Comparison of ENCODE assay signal across 8 cellular contexts in genomic region chr10:132229834-132230556, GRCh38. TPM values are rescaled to one million over a fixed set of nuclear protein-coding genes. Genes with fewer than 3 reads are reported as not detected.
DNase-seq lines count a peak whose midpoint lies in the region; ATAC-seq and TF ChIP-seq lines count a peak whose summit lies in the region.

No MANE protein-coding gene starts in this region.

- H3K79me2 ChIP-seq in GM23338 (replicated peaks; ENCODE audit: insufficient read depth), result no peaks in the 10 kb centered on the region

- no peak for TF ChIP-seq CTCF in GM23338 (conservative IDR thresholded peaks at IDR 0.05; ENCODE audit: low read depth in 2 of 2)

- H3F3A ChIP-seq in GM23338 (replicated peaks; ENCODE audit: low read depth), result no peaks in the 10 kb centered on the region

- POLR2A ChIA-PET in activated CD8-positive, alpha-beta T cell treated with anti-CD3 and anti-CD28 coated beads, Interleukin-2, amount 10 ng/mL, durations not matched to agents 7 days and 5 days (lab: Charles Lee), result interaction anchor here (1.4 kb wide), 1 partner anchor 25 kb away, joined by 4 read pairs; no protein-coding TSS in a partner anchor

- H3K36me3 ChIP-seq in GM23338 (ENCODE audit: insufficient read depth) (no peaks in the 10 kb centered on the region), urinary bladder (ENCODE audit: insufficient read depth) (no peaks in the 10 kb centered on the region)

- H3K27ac ChIP-seq in GM23338 (ENCODE audit: low read depth) (no peak overlapping the region), urinary bladder (ENCODE audit: low read depth) (no peak overlapping the region)

- no peaks in the 10 kb centered on the region; the same call in 2 of the 3 replicates for H3K36me3 Mint-ChIP-seq in GM23338 (ENCODE audit: low read depth)
- H3K36me3 Mint-ChIP-seq in activated CD8-positive, alpha-beta T cell treated with anti-CD3 and anti-CD28 coated beads, Interleukin-2, amount 10 ng/mL, durations not matched to agents 7 days and 5 days (ENCODE audit: low read depth), result no peaks in the 10 kb centered on the region

- H3K4me1 Mint-ChIP-seq in GM23338, result peaks cover 9% of the 10 kb centered on the region
- peaks cover 44% of the 10 kb centered on the region for H3K4me1 Mint-ChIP-seq in activated CD8-positive, alpha-beta T cell treated with anti-CD3 and anti-CD28 coated beads, Interleukin-2, amount 10 ng/mL, durations not matched to agents 7 days and 5 days (ENCODE audit: low read depth)

- H3K9me2 ChIP-seq in GM23338 (ENCODE audit: insufficient read depth), result no peaks in the 10 kb centered on the region

- H3K4me3 ChIP-seq in GM23338 (no peak overlapping the region), urinary bladder (ENCODE audit: low read depth, low read length) (peak overlapping the region; percentile 4)

- H3K27me3 Mint-ChIP-seq in GM23338 (ENCODE audit: insufficient read depth, low read depth, poor library complexity), result peaks cover 6% of the 10 kb centered on the region
- H3K27me3 Mint-ChIP-seq in activated CD8-positive, alpha-beta T cell treated with anti-CD3 and anti-CD28 coated beads, Interleukin-2, amount 10 ng/mL, durations not matched to agents 7 days and 5 days (ENCODE audit: low read depth), result no peaks in the 10 kb centered on the region

- no peaks in the 10 kb centered on the region for H3K27me3 ChIP-seq in GM23338 (ENCODE audit: insufficient read depth)

- no peaks in the 10 kb centered on the region for H3K4me1 ChIP-seq in GM23338 (ENCODE audit: insufficient read depth)
- no peaks in the 10 kb centered on the region for H3K4me1 ChIP-seq in urinary bladder (ENCODE audit: insufficient read depth)

- CTCF ChIA-PET in activated CD8-positive, alpha-beta T cell treated with anti-CD3 and anti-CD28 coated beads, Interleukin-2, amount 10 ng/mL, durations not matched to agents 7 days and 5 days (lab: Charles Lee), result interaction anchor here (1.4 kb wide), 1 partner anchor 125 kb away, joined by 3 read pairs; no protein-coding TSS in a partner anchor

- 60% methylated on average over 36 of the region's 36 CpGs for WGBS in urinary bladder

- no peaks in the 10 kb centered on the region; the same call in 2 of the 3 replicates for H3K9me3 Mint-ChIP-seq in GM23338
- no peaks in the 10 kb centered on the region for H3K9me3 Mint-ChIP-seq in activated CD8-positive, alpha-beta T cell treated with anti-CD3 and anti-CD28 coated beads, Interleukin-2, amount 10 ng/mL, durations not matched to agents 7 days and 5 days (ENCODE audit: insufficient read depth)

- no peak for TF ChIP-seq POLR2A in GM18505 (IDR thresholded peaks at IDR 0.05; ENCODE audit: borderline replicate concordance, extremely low read depth, insufficient read depth, insufficient read length)

- no peak overlapping the region for H3K27ac Mint-ChIP-seq in GM23338
- peak overlapping the region; percentile 94 for H3K27ac Mint-ChIP-seq in activated CD8-positive, alpha-beta T cell treated with anti-CD3 and anti-CD28 coated beads, Interleukin-2, amount 10 ng/mL, durations not matched to agents 7 days and 5 days

- peak; percentile 33 for ATAC-seq in GM23338
- ATAC-seq in activated CD8-positive, alpha-beta T cell treated with anti-CD3 and anti-CD28 coated beads, Interleukin-2, amount 10 ng/mL, durations not matched to agents 7 days and 5 days, result peak; percentile 76
- ATAC-seq in left colon, result peak; percentile 86
- ATAC-seq in GM18505 (IDR thresholded peaks at IDR 0.05; ENCODE audit: unreplicated experiment), result no peak
- no peak for ATAC-seq in GM18870 (IDR thresholded peaks at IDR 0.05; ENCODE audit: unreplicated experiment)

- intact Hi-C loops in left colon (cut with DNase I, micrococcal nuclease), result no loop called here

- H3K4me3 Mint-ChIP-seq in GM23338, result no peak overlapping the region
- H3K4me3 Mint-ChIP-seq in activated CD8-positive, alpha-beta T cell treated with anti-CD3 and anti-CD28 coated beads, Interleukin-2, amount 10 ng/mL, durations not matched to agents 7 days and 5 days, result peak overlapping the region; percentile 66

- H3K4me2 ChIP-seq in GM23338, result no peak overlapping the region

- peak; percentile 69 for DNase-seq in DMS153 (lab: John Stamatoyannopoulos, UW)
- DNase-seq in GM23338 (ENCODE audit: low spot score), result no peak
- peak; percentile 75 for DNase-seq in activated CD8-positive, alpha-beta T cell treated with anti-CD3 and anti-CD28 coated beads, Interleukin-2, amount 10 ng/mL, durations not matched to agents 7 days and 5 days
- DNase-seq in left colon, result peak in 1 of 2 donors; percentile 51
- no peak for DNase-seq in DMS53 treated with DMSO at 0.1 percent for 48 hours (lab: John Stamatoyannopoulos, UW; ENCODE audit: unreplicated experiment)

- no peaks in the 10 kb centered on the region for H4K20me1 ChIP-seq in GM23338 (replicated peaks; ENCODE audit: insufficient read depth)

- no peak overlapping the region for H2AFZ ChIP-seq in GM23338

TF ChIP-seq in GM23338, 12 proteins besides CTCF, POLR2A, EP300 and RAD21:
- TF ChIP-seq ZNF114 (CRISPR knock-in tag; IDR thresholded peaks at IDR 0.05) (no peak), EZH2 (IDR thresholded peaks at IDR 0.05; ENCODE audit: low read depth, unreplicated experiment) (no peak), ZNF331 (CRISPR knock-in tag; IDR thresholded peaks at IDR 0.05; ENCODE audit: low read depth) (no peak), CREB1 (CRISPR knock-in tag; IDR thresholded peaks at IDR 0.05; ENCODE audit: low read depth) (no peak), POLR2AphosphoS5 (IDR thresholded peaks at IDR 0.05; ENCODE audit: low read depth) (no peak)

RNA-seq across cellular contexts. Expression of gene DPYSL4, which starts 43.2 kb away (rescaled TPM):
- total RNA-seq in GM23338 (2014; rRNA removed; shearing (Covaris generic)), result 23.9 and 24.6 TPM in 2 replicates
- polyA plus RNA-seq in GM23338 (2016; fragmentation: Nextera tagmentation; extraction: Ambion mirVana) (9.7 and 10.6 TPM in 2 replicates), urinary bladder (1.5 TPM)
- 1 to 10 TPM; 1.2 to 2.2 TPM for total RNA-seq in activated CD8-positive, alpha-beta T cell treated with anti-CD3 and anti-CD28 coated beads, Interleukin-2, amount 10 ng/mL, durations not matched to agents 7 days and 5 days
- total RNA-seq in left colon (under 1 TPM in 1 of 2 donors, not detected in 1; 0.45 TPM), urinary bladder (1.7 TPM)

Comparison
In these comparisons a context has a peak if more than half of its experiments do, and no peak if none do; other contexts are left out.
1. DNase-seq: peak in DMS153 (single experiment) and activated CD8-positive, alpha-beta T cell treated with anti-CD3 and anti-CD28 coated beads, Interleukin-2, amount 10 ng/mL, durations not matched to agents 7 days and 5 days (single experiment); none in GM23338 (single experiment) and DMS53 treated with DMSO at 0.1 percent for 48 hours (single experiment).
2. ATAC-seq: peak in GM23338 (single experiment), activated CD8-positive, alpha-beta T cell treated with anti-CD3 and anti-CD28 coated beads, Interleukin-2, amount 10 ng/mL, durations not matched to agents 7 days and 5 days (single experiment) and left colon (single experiment); none in GM18505 (single experiment) and GM18870 (single experiment).